ENCODE assay signal across 1 cellular context in the genomic region with DNA sequence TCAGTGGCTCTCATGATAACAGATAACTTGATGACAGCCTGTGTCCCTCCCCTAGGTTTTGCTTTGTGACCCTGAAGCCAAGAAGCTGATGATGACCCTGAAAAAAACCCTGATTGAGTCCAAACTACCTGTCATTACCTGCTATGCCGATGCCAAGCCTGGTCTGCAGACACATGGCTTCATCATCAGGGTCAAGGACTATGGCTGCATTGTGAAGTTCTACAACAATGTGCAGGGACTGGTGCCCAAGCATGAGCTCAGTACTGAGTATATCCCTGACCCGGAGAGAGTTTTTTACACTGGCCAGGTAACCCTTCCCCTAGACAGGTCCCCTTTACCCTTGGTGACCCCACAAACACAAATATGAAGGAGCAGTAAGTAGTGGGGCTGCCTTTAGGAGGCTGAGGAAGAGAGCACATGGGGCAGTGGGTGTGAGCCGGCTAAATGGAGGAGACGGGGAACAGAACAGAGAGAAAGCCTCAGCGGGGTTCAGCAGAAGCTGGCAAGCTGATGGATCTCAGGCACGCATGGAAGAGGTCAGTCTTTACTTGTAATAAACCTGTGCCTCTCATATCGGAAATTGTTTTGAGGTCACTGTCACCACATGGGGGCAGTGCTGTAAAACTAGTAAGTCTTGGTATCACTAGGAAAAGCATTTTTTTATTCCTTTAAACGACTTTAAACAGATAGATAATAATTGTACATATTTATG.
TF ChIP-seq lines count a peak whose summit lies in the region.

No MANE protein-coding gene starts in this region.

TF ChIP-seq in endothelial cell of umbilical vein, 7 proteins besides CTCF, POLR2A, EP300 and RAD21:
- TF ChIP-seq GATA2 (IDR thresholded peaks at IDR 0.05; ENCODE audit: insufficient read depth, insufficient read length, low read depth, low read length) = no peak
TF ChIP-seq in endothelial cell of umbilical vein: peak in this region for 0.
